In the genomic region with DNA sequence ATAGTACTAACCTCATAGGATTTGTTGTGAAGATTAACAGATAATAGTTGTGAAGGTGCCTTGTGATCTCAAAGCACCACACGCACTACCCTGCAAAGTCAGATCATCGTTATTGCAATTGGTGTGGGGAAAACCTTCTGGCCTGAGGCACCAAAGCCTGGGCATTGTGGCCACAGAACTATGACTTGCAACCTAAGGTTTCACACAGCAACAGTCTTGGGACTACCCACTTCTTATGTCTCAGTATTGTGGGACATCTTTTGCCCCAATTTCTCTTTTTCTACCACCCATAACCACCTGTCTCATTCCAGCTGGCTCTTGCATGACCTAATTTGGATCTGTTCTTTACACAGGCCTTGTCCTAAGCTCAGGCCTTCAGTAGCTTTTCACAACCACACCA, we compare ENCODE assay signal across 26 cellular contexts.
"Had no signal": no experiment of that assay in that cellular context is flagged by ENCODE, and none has a peak within 500 bp of the region (broad histone marks: within the 10 kb centered on the region; RNA-seq: fewer than 3 reads in every experiment).

No MANE protein-coding gene starts in this region.

- H3K4me2 ChIP-seq: SK-N-SH had no signal

- H3K27ac ChIP-seq: SJSA1 had no signal

- H3K9ac ChIP-seq: SK-N-SH had no signal

- H3K4me3 ChIP-seq: MG63, Peyer's patch, SJSA1 had no signal

- H3K27me3 ChIP-seq: MG63, Peyer's patch, SJSA1 had no signal

- DNase-seq: MG63, NCI-H1048, NCI-H1092 treated with DMSO at 0.1 percent for 48 hours, NCI-H1105 treated with DMSO at 0.1 percent for 48 hours, NCI-H1436, NCI-H146, NCI-H1694, NCI-H187, NCI-H1930, NCI-H2029 treated with DMSO at 0.1 percent for 48 hours, NCI-H2081 treated with DMSO at 0.1 percent for 48 hours, NCI-H2107, NCI-H2171, NCI-H226, NCI-H510A, NCI-H526, NCI-H69, NCI-H748 treated with DMSO at 0.1 percent for 48 hours, Peyer's patch, Right ventricle myocardium superior, RPMI8226, SHP77 treated with DMSO at 0.1 percent for 48 hours, SK-N-SH, SW 1271, T-helper 1 cell had no signal

- H3K36me3 ChIP-seq: MG63, Peyer's patch, SJSA1 had no signal

- H3K9me3 ChIP-seq: MG63, Peyer's patch, SJSA1, SK-N-SH had no signal

- H3K9me2 ChIP-seq: SK-N-SH had no signal

- H3K4me1 ChIP-seq: Peyer's patch, SJSA1 had no signal
